8 cellular contexts compared by ENCODE assay signal in genomic region chr1:204151562-204152309, GRCh38. TPM values are rescaled to one million over a fixed set of nuclear protein-coding genes. Genes with fewer than 3 reads are reported as not detected.
DNase-seq lines count a peak whose midpoint lies in the region; ATAC-seq and TF ChIP-seq lines count a peak whose summit lies in the region.

A gene with protein sequence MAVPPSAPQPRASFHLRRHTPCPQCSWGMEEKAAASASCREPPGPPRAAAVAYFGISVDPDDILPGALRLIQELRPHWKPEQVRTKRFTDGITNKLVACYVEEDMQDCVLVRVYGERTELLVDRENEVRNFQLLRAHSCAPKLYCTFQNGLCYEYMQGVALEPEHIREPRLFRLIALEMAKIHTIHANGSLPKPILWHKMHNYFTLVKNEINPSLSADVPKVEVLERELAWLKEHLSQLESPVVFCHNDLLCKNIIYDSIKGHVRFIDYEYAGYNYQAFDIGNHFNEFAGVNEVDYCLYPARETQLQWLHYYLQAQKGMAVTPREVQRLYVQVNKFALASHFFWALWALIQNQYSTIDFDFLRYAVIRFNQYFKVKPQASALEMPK (minus strand): TSS chr1:204152044. CDS start chr1:204151852, 192 bp downstream.

- ATAC-seq in lung (ENCODE audit: insufficient read depth, low FRiP score) (peak; percentile 54), HG03175 (IDR thresholded peaks at IDR 0.05; ENCODE audit: unreplicated experiment) (no peak), GM18907 (IDR thresholded peaks at IDR 0.05; ENCODE audit: unreplicated experiment) (no peak)

- H3K4me3 ChIP-seq in duodenal mucosa (ENCODE audit: low read depth in 1 of 2, low read length in 2 of 2) (peak within 1 kb of the TSS; percentile 48 to 61), lung (peak within 1 kb of the TSS; percentile 62)

- no peak for TF ChIP-seq CTCF in lung (IDR thresholded peaks at IDR 0.05; ENCODE audit: control extremely low read depth, extremely low read depth)

- peak within 1 kb of the TSS in 1 of 2 donors; percentile 52 for H3K9ac ChIP-seq in duodenal mucosa (ENCODE audit: low read depth in 1 of 2, low read length in 2 of 2)

- DNase-seq in DMS53 (lab: John Stamatoyannopoulos, UW) (peak; percentile 87), NCI-H146 treated with DMSO at 0.1 percent for 48 hours (lab: John Stamatoyannopoulos, UW; ENCODE audit: unreplicated experiment) (peak; percentile 51), lung (ENCODE audit: low spot score) (peak; percentile 47)
- DNase-seq in activated CD4-positive, alpha-beta T cell treated with anti-CD3 and anti-CD28 coated beads, Interleukin-2, amount 50 U/mL, for 24 hours (ENCODE audit: low read depth in 1 of 2, low spot score in 1 of 2), result peak; percentile 11 to 16
- DNase-seq in stimulated activated CD8-positive, alpha-beta memory T cell treated with anti-CD3 and anti-CD28 coated beads, Interleukin-12 subunit alpha, Interleukin-12 subunit beta, amount 100 ng/mL, for 4 hours (ENCODE audit: low read depth), result peak; percentile 55

- no peaks in the 10 kb centered on the region for H3K9me3 ChIP-seq in duodenal mucosa (ENCODE audit: control insufficient read depth in 1 of 2, low read length in 2 of 2)
- H3K9me3 ChIP-seq in lung (ENCODE audit: control insufficient read depth in 2 of 2, insufficient read depth in 1 of 2, low read length in 1 of 2), result no peaks in the 10 kb centered on the region

- WGBS in lung, 2 donors, result 1% methylated on average over 41 to 94 of the region's 94 CpGs

- H3K27ac ChIP-seq in duodenal mucosa (ENCODE audit: low read depth, low read length), result peak within 1 kb of the TSS; percentile 39
- H3K27ac ChIP-seq in lung (ENCODE audit: low read depth in 1 of 2, low read length in 1 of 2), result peak within 1 kb of the TSS in 1 of 2 donors; percentile 10

- H3K27me3 ChIP-seq in duodenal mucosa (ENCODE audit: control insufficient read depth in 1 of 2, insufficient read depth in 2 of 2, low read length in 2 of 2), result peaks cover 5 to 13% of the 10 kb centered on the region in 2 donors
- no peaks in the 10 kb centered on the region for H3K27me3 ChIP-seq in lung (ENCODE audit: control insufficient read depth, insufficient read depth)

- no peaks in the 10 kb centered on the region for H3K36me3 ChIP-seq in duodenal mucosa (ENCODE audit: control insufficient read depth in 1 of 2, insufficient read depth in 2 of 2, low read length in 2 of 2)
- no peaks in the 10 kb centered on the region for H3K36me3 ChIP-seq in lung (ENCODE audit: control insufficient read depth in 2 of 2, insufficient read depth in 2 of 2, low read length in 2 of 2)

- H3K4me1 ChIP-seq in duodenal mucosa (ENCODE audit: control insufficient read depth in 1 of 2, insufficient read depth in 2 of 2, low read length in 2 of 2) (peaks cover 0 to 10% of the 10 kb centered on the region in 2 donors), lung (ENCODE audit: control insufficient read depth in 2 of 2, insufficient read depth in 2 of 2, low read length in 2 of 2) (peaks cover 0 to 4% of the 10 kb centered on the region in 2 donors)

RNA-seq across cellular contexts. Expression of the gene that starts here (rescaled TPM):
- total RNA-seq in lung, result 1 to 10 TPM; 5.0 to 5.8 TPM
- 1 to 10 TPM; 2.2 to 2.8 TPM for polyA plus RNA-seq in lung

Comparison
In these comparisons a context has a peak if more than half of its experiments do, and no peak if none do; other contexts are left out.
1. DNase-seq: peak in every context shown above with its lines; median percentile 87 in DMS53; 55 in stimulated activated CD8-positive, alpha-beta memory T cell treated with anti-CD3 and anti-CD28 coated beads, Interleukin-12 subunit alpha, Interleukin-12 subunit beta, amount 100 ng/mL, for 4 hours; 51 in NCI-H146 treated with DMSO at 0.1 percent for 48 hours; 47 in lung; 14 in activated CD4-positive, alpha-beta T cell treated with anti-CD3 and anti-CD28 coated beads, Interleukin-2, amount 50 U/mL, for 24 hours.